In genomic region chr19:2759965-2760364, GRCh38 we compare ENCODE assay signal across 19 cellular contexts. TPM values are rescaled to one million over a fixed set of nuclear protein-coding genes. Genes with fewer than 3 reads are reported as not detected.
"Had no signal": no experiment of that assay in that cellular context is flagged by ENCODE, and none has a peak within 500 bp of the region (broad histone marks: within the 10 kb centered on the region; RNA-seq: fewer than 3 reads in every experiment).

No MANE protein-coding gene starts in this region.

- H3K27me3 ChIP-seq: colonic mucosa, esophagus muscularis mucosa, neutrophil, sigmoid colon had no signal

- H3K4me3 ChIP-seq: colonic mucosa, esophagus muscularis mucosa, mucosa of descending colon, sigmoid colon, skin epidermis, thoracic aorta had no signal

- H3K27me3 Mint-ChIP-seq: naive thymus-derived CD8-positive, alpha-beta T cell; stimulated activated naive B cell treated with anti-CD40 and anti-IgM and Interleukin-4, amounts not matched to agents 10 μg/mL and 1 μg/mL and 100 μg/mL, for 72 hours; stimulated activated naive CD8-positive, alpha-beta T cell treated with anti-CD3 and anti-CD28 coated beads, Interleukin-15, amount 100 ng/mL, for 72 hours had no signal

- H3K36me3 ChIP-seq: colonic mucosa had no signal

- DNase-seq: colonic mucosa; effector memory CD4-positive, alpha-beta T cell; foreskin fibroblast; immature natural killer cell; mammary epithelial cell; mucosa of descending colon; naive thymus-derived CD8-positive, alpha-beta T cell; sigmoid colon; stimulated activated CD4-positive, alpha-beta T cell treated with anti-CD3 and anti-CD28 coated beads, Interleukin-2, amount 100 ng/mL, for 24 hours; stimulated activated CD4-positive, alpha-beta T cell treated with anti-CD3 and anti-CD28 coated beads, Interleukin-4, amount 100 ng/mL, for 4 hours; stimulated activated naive B cell treated with anti-CD40 and anti-IgM and Interleukin-4, amounts not matched to agents 10 μg/mL and 1 μg/mL and 100 μg/mL, for 72 hours; stimulated activated naive CD8-positive, alpha-beta T cell treated with anti-CD3 and anti-CD28 coated beads, Interleukin-15, amount 100 ng/mL, for 72 hours; trophoblast cell had no signal

- H3K9me3 ChIP-seq: colonic mucosa, esophagus muscularis mucosa, mucosa of descending colon, neutrophil, sigmoid colon, thoracic aorta had no signal

- ATAC-seq: left ventricle myocardium superior; mucosa of descending colon; naive thymus-derived CD8-positive, alpha-beta T cell; stimulated activated naive CD8-positive, alpha-beta T cell treated with anti-CD3 and anti-CD28 coated beads, Interleukin-15, amount 100 ng/mL, for 72 hours had no signal

- H3K27ac ChIP-seq: colonic mucosa, epithelial cell of prostate, esophagus muscularis mucosa, neutrophil, sigmoid colon, skin epidermis, thoracic aorta had no signal

- H3K9me3 Mint-ChIP-seq: immature natural killer cell; naive thymus-derived CD8-positive, alpha-beta T cell; stimulated activated naive B cell treated with anti-CD40 and anti-IgM and Interleukin-4, amounts not matched to agents 10 μg/mL and 1 μg/mL and 100 μg/mL, for 72 hours; stimulated activated naive CD8-positive, alpha-beta T cell treated with anti-CD3 and anti-CD28 coated beads, Interleukin-15, amount 100 ng/mL, for 72 hours had no signal

- H3K4me1 Mint-ChIP-seq: immature natural killer cell had no signal

- H3K4me3 Mint-ChIP-seq: immature natural killer cell; naive thymus-derived CD8-positive, alpha-beta T cell; stimulated activated naive B cell treated with anti-CD40 and anti-IgM and Interleukin-4, amounts not matched to agents 10 μg/mL and 1 μg/mL and 100 μg/mL, for 72 hours; stimulated activated naive CD8-positive, alpha-beta T cell treated with anti-CD3 and anti-CD28 coated beads, Interleukin-15, amount 100 ng/mL, for 72 hours had no signal

- H3K27ac Mint-ChIP-seq: immature natural killer cell; stimulated activated naive B cell treated with anti-CD40 and anti-IgM and Interleukin-4, amounts not matched to agents 10 μg/mL and 1 μg/mL and 100 μg/mL, for 72 hours; stimulated activated naive CD8-positive, alpha-beta T cell treated with anti-CD3 and anti-CD28 coated beads, Interleukin-15, amount 100 ng/mL, for 72 hours had no signal

- H3K4me1 ChIP-seq: colonic mucosa, esophagus muscularis mucosa, sigmoid colon had no signal

RNA-seq across cellular contexts. Expression of gene DIRAS1, which starts 38.8 kb away (rescaled TPM):
- polyA plus RNA-seq: immature natural killer cell; naive thymus-derived CD8-positive, alpha-beta T cell had no signal
